ENCODE assay signal across 8 cellular contexts in genomic region chrX:103253608-103254007, GRCh38. TPM values are rescaled to one million over a fixed set of nuclear protein-coding genes. Genes with fewer than 3 reads are reported as not detected.
A peak's percentile ranks its signal among the peaks of the same experiment; 100 is the strongest.
DNase-seq lines count a peak whose midpoint lies in the region; ATAC-seq and TF ChIP-seq lines count a peak whose summit lies in the region.

No MANE protein-coding gene starts in this region.

- no peaks in the 10 kb centered on the region for H3K27me3 Mint-ChIP-seq in activated naive CD8-positive, alpha-beta T cell treated with anti-CD3 and anti-CD28 coated beads for 36 hours

- H3K27me3 ChIP-seq in iPS DF 6.9 (ENCODE audit: control insufficient read depth, insufficient read depth, low read length), result no peaks in the 10 kb centered on the region

- H3K9me3 Mint-ChIP-seq in activated naive CD8-positive, alpha-beta T cell treated with anti-CD3 and anti-CD28 coated beads for 36 hours, result no peaks in the 10 kb centered on the region
- H3K9me3 Mint-ChIP-seq in stimulated activated effector memory CD8-positive, alpha-beta T cell treated with anti-CD3 and anti-CD28 coated beads, Interleukin-12 subunit alpha, Interleukin-12 subunit beta, amount 100 ng/mL, for 72 hours, result no peaks in the 10 kb centered on the region

- H3K4me3 Mint-ChIP-seq in activated naive CD8-positive, alpha-beta T cell treated with anti-CD3 and anti-CD28 coated beads for 36 hours, result peak overlapping the region; percentile 94
- H3K4me3 Mint-ChIP-seq in stimulated activated effector memory CD8-positive, alpha-beta T cell treated with anti-CD3 and anti-CD28 coated beads, Interleukin-12 subunit alpha, Interleukin-12 subunit beta, amount 100 ng/mL, for 72 hours, result peak overlapping the region; percentile 93

- TF ChIP-seq CTCF in HFF-Myc (IDR thresholded peaks at IDR 0.05; ENCODE audit: low read depth, low read length, missing control alignments), result no peak

- peaks cover 11% of the 10 kb centered on the region for H3K36me3 Mint-ChIP-seq in activated naive CD8-positive, alpha-beta T cell treated with anti-CD3 and anti-CD28 coated beads for 36 hours
- H3K36me3 Mint-ChIP-seq in stimulated activated effector memory CD8-positive, alpha-beta T cell treated with anti-CD3 and anti-CD28 coated beads, Interleukin-12 subunit alpha, Interleukin-12 subunit beta, amount 100 ng/mL, for 72 hours, result peaks cover 6% of the 10 kb centered on the region

- peaks cover 5% of the 10 kb centered on the region; the same call in 1 of the 2 replicates for H3K36me3 ChIP-seq in iPS DF 6.9 (ENCODE audit: control insufficient read depth, insufficient read depth, low read length)

- no CpG with 5 or more reads among the region's 8 CpGs for WGBS in iPS DF 6.9 (ENCODE audit: insufficient coverage, insufficient read length)

- peaks cover 15% of the 10 kb centered on the region for H3K4me1 Mint-ChIP-seq in activated naive CD8-positive, alpha-beta T cell treated with anti-CD3 and anti-CD28 coated beads for 36 hours
- peaks cover 19% of the 10 kb centered on the region for H3K4me1 Mint-ChIP-seq in stimulated activated effector memory CD8-positive, alpha-beta T cell treated with anti-CD3 and anti-CD28 coated beads, Interleukin-12 subunit alpha, Interleukin-12 subunit beta, amount 100 ng/mL, for 72 hours

- ATAC-seq in stimulated activated effector memory CD8-positive, alpha-beta T cell treated with anti-CD3 and anti-CD28 coated beads, Interleukin-12 subunit alpha, Interleukin-12 subunit beta, amount 100 ng/mL, for 72 hours, result no peak

- H3K27ac ChIP-seq in iPS DF 6.9 (ENCODE audit: low read length), result no peak overlapping the region

- H3K4me3 ChIP-seq in HFF-Myc (replicated peaks; ENCODE audit: low read depth, low read length) (peak overlapping the region; percentile 67), iPS DF 6.9 (ENCODE audit: low read length) (peak overlapping the region; percentile 85; the same call in 1 of the 2 replicates)

- H3K9me3 ChIP-seq in iPS DF 6.9 (ENCODE audit: control insufficient read depth, insufficient read depth, low read length), result no peaks in the 10 kb centered on the region

- H3K4me1 ChIP-seq in iPS DF 6.9 (ENCODE audit: control insufficient read depth, insufficient read depth, low read length), result no peaks in the 10 kb centered on the region; the same call in 1 of the 2 replicates

- peak overlapping the region; percentile 96 for H3K27ac Mint-ChIP-seq in activated naive CD8-positive, alpha-beta T cell treated with anti-CD3 and anti-CD28 coated beads for 36 hours
- peak overlapping the region; percentile 94 for H3K27ac Mint-ChIP-seq in stimulated activated effector memory CD8-positive, alpha-beta T cell treated with anti-CD3 and anti-CD28 coated beads, Interleukin-12 subunit alpha, Interleukin-12 subunit beta, amount 100 ng/mL, for 72 hours

- DNase-seq in HFF-Myc (ENCODE audit: extremely low read depth, low read depth) (no peak), iPS DF 6.9 (ENCODE audit: low read depth, low spot score) (no peak), NCI-H82 (lab: John Stamatoyannopoulos, UW) (no peak), NCI-H1092 (lab: John Stamatoyannopoulos, UW) (no peak), nucleus accumbens (lab: John Stamatoyannopoulos, UW) (no peak), NCI-H2029 (lab: John Stamatoyannopoulos, UW) (no peak)
- DNase-seq in activated naive CD8-positive, alpha-beta T cell treated with anti-CD3 and anti-CD28 coated beads for 36 hours, result no peak
- DNase-seq in stimulated activated effector memory CD8-positive, alpha-beta T cell treated with anti-CD3 and anti-CD28 coated beads, Interleukin-12 subunit alpha, Interleukin-12 subunit beta, amount 100 ng/mL, for 72 hours (ENCODE audit: low spot score in 2 of 2), result no peak

RNA-seq across cellular contexts. Expression of gene TCEAL8, which starts 1.3 kb away (rescaled TPM):
- total RNA-seq in activated naive CD8-positive, alpha-beta T cell treated with anti-CD3 and anti-CD28 coated beads for 36 hours, result 10 to 100 TPM; 37.2 to 38.1 TPM

RNA-seq across cellular contexts. Expression of gene TCEAL5, which starts 22.9 kb away (rescaled TPM):
- total RNA-seq in activated naive CD8-positive, alpha-beta T cell treated with anti-CD3 and anti-CD28 coated beads for 36 hours, result not detected

RNA-seq across cellular contexts. Expression of gene BEX4, which starts 38.7 kb away (rescaled TPM):
- total RNA-seq in activated naive CD8-positive, alpha-beta T cell treated with anti-CD3 and anti-CD28 coated beads for 36 hours, result 10 to 100 TPM; 21.6 to 24.6 TPM

RNA-seq across cellular contexts. Expression of gene BEX2, which starts 57.2 kb away (rescaled TPM):
- 10 to 100 TPM; 17.6 to 18.1 TPM for total RNA-seq in activated naive CD8-positive, alpha-beta T cell treated with anti-CD3 and anti-CD28 coated beads for 36 hours
